Comparison of ENCODE assay signal across 14 cellular contexts in the genomic region with DNA sequence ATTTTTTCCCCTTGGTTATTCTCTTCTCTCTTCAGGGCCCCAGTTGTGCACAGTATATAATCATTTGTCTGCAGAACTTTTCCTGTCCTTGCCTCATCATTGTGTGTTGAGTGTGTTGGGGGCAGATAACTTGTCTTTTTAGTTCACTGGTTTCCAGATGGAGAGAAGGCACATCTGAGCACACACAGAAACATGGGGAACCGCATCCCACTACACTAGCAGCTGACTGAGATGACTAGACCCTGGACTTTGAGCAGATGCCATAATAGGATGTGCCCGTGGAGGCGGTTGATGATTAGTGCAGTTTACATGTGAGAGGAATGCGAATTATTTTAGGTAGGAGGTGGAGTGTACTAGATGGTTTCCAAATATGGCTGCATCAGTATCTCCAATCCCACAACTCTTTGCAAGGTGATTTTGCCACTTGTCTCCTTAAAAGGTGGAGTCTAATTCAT. TPM values are rescaled to one million over a fixed set of nuclear protein-coding genes. Genes with fewer than 3 reads are reported as not detected.
A peak's percentile ranks its signal among the peaks of the same experiment; 100 is the strongest.
DNase-seq lines count a peak whose midpoint lies in the region; ATAC-seq and TF ChIP-seq lines count a peak whose summit lies in the region.
"Had no signal": no experiment of that assay in that cellular context is flagged by ENCODE, and none has a peak within 500 bp of the region (broad histone marks: within the 10 kb centered on the region; RNA-seq: fewer than 3 reads in every experiment).

No MANE protein-coding gene starts in this region.

- in situ Hi-C loops in Panc1 (cut with HindIII; ENCODE audit: low pct_unique_long_range_greater_than_20kb, low sequenced_read_pairs), result no loop called here

- H3K9me3 ChIP-seq in Panc1 (ENCODE audit: control insufficient read depth, insufficient read depth, low read depth, low read length), result no peaks in the 10 kb centered on the region
- no peaks in the 10 kb centered on the region for H3K9me3 ChIP-seq in aorta (ENCODE audit: control insufficient read depth, low read length)
- H3K9me3 ChIP-seq: thoracic aorta had no signal

- WGBS in aorta, 2 donors, result 91 to 93% methylated on average over 4 of the region's 4 CpGs

- H3K36me3 ChIP-seq in Panc1 (ENCODE audit: control insufficient read depth, insufficient read depth, low read length) (no peaks in the 10 kb centered on the region), aorta (ENCODE audit: control insufficient read depth in 1 of 2, insufficient read depth in 2 of 2, low read length in 1 of 2) (no peaks in the 10 kb centered on the region)
- H3K36me3 ChIP-seq: thoracic aorta had no signal

- ATAC-seq in Panc1, result no peak
- peak; percentile 14 for ATAC-seq in esophagus mucosa
- no peak for ATAC-seq in aorta (ENCODE audit: low FRiP score)
- ATAC-seq: activated CD4-positive, alpha-beta T cell treated with anti-CD3 and anti-CD28 coated beads for 36 hours; activated T-cell treated with anti-CD3 and anti-CD28 coated beads, Interleukin-2, amount 50 U/mL, for 4 hours; left cardiac atrium had no signal

- H3K4me3 ChIP-seq in Panc1 (ENCODE audit: low read depth in 2 of 2, low read length in 2 of 2) (no peak overlapping the region), aorta (ENCODE audit: low read length in 2 of 2) (no peak overlapping the region)
- H3K4me3 ChIP-seq: thoracic aorta had no signal

- H3K27ac ChIP-seq in Panc1 (ENCODE audit: low read length) (peak overlapping the region; percentile 10; the same call in 1 of the 2 replicates), aorta (ENCODE audit: low read depth in 1 of 2, low read length in 2 of 2) (no peak overlapping the region)
- H3K27ac ChIP-seq: thoracic aorta had no signal

- H3K4me1 ChIP-seq in Panc1 (ENCODE audit: control insufficient read depth, insufficient read depth, low read length) (peaks cover 39% of the 10 kb centered on the region), aorta (ENCODE audit: control insufficient read depth in 1 of 2, insufficient read depth in 2 of 2, low read length in 2 of 2) (no peaks in the 10 kb centered on the region)

- POLR2A ChIA-PET in Panc1 (lab: Charles Lee), result no interaction called here

- no peaks in the 10 kb centered on the region for H3K27me3 ChIP-seq in Panc1 (ENCODE audit: control insufficient read depth, insufficient read depth, low read length)
- no peaks in the 10 kb centered on the region for H3K27me3 ChIP-seq in aorta (ENCODE audit: control insufficient read depth in 1 of 2, insufficient read depth in 2 of 2, low read length in 1 of 2)

- peak; percentile 38 for DNase-seq in ELR (ENCODE audit: low read depth)
- DNase-seq in Panc1 (ENCODE audit: low read depth, low spot score), result no peak
- peak; percentile 32 for DNase-seq in occipital lobe (lab: John Stamatoyannopoulos, UW)
- no peak for DNase-seq in activated CD4-positive, alpha-beta T cell treated with anti-CD3 and anti-CD28 coated beads for 4 hours
- DNase-seq in NCI-H526 (lab: John Stamatoyannopoulos, UW), result no peak
- DNase-seq in aorta, result no peak
- DNase-seq in stimulated activated CD8-positive, alpha-beta memory T cell treated with anti-CD3 and anti-CD28 coated beads, Interleukin-4, amount 100 ng/mL, for 48 hours, result no peak
- DNase-seq: activated CD4-positive, alpha-beta T cell treated with anti-CD3 and anti-CD28 coated beads for 36 hours; activated T-cell treated with anti-CD3 and anti-CD28 coated beads, Interleukin-2, amount 50 U/mL, for 4 hours; COR-L47; foreskin melanocyte; left cardiac atrium had no signal

- intact Hi-C loops in Panc1 (cut with micrococcal nuclease; ENCODE audit: unreplicated experiment) (no loop called here), aorta (cut with DNase I) (no loop called here)

- no peak for TF ChIP-seq CTCF in Panc1 (IDR thresholded peaks at IDR 0.05)

- BruUV-seq in Panc1 (replicated peaks; lab: Mats Ljungman, UMichigan), result no TSS peak

- CTCF ChIA-PET in Panc1 (lab: Charles Lee), result interaction anchor here (0.5 kb wide), 1 partner anchor 78 kb away, joined by 4 read pairs; no protein-coding TSS in a partner anchor

RNA-seq across cellular contexts. Expression of a gene that starts 26.5 kb away (rescaled TPM):
- total RNA-seq in Panc1 (2021; ENCODE audit: unreplicated experiment) (8.5 TPM), esophagus mucosa (28.5 TPM), occipital lobe (21.2 TPM), aorta (10 to 100 TPM; 23.5 to 23.7 TPM)
- polyA plus RNA-seq in Panc1 (2012; ENCODE audit: insufficient read length), result 6.1 TPM
- polyA plus RNA-seq in aorta, result 10 to 100 TPM in 1 of 2 donors, 1 to 10 TPM in 1; 1.8 to 18.2 TPM

Comparison
In these comparisons a context has a peak if more than half of its experiments do, and no peak if none do; other contexts are left out.
1. DNase-seq: peak in ELR (single experiment) and occipital lobe (single experiment); none in Panc1 (single experiment), activated CD4-positive, alpha-beta T cell treated with anti-CD3 and anti-CD28 coated beads for 4 hours (0 of 2), NCI-H526 (0 of 2), aorta (0 of 2) and stimulated activated CD8-positive, alpha-beta memory T cell treated with anti-CD3 and anti-CD28 coated beads, Interleukin-4, amount 100 ng/mL, for 48 hours (single experiment).